ENCODE assay signal across 11 cellular contexts in the genomic region with DNA sequence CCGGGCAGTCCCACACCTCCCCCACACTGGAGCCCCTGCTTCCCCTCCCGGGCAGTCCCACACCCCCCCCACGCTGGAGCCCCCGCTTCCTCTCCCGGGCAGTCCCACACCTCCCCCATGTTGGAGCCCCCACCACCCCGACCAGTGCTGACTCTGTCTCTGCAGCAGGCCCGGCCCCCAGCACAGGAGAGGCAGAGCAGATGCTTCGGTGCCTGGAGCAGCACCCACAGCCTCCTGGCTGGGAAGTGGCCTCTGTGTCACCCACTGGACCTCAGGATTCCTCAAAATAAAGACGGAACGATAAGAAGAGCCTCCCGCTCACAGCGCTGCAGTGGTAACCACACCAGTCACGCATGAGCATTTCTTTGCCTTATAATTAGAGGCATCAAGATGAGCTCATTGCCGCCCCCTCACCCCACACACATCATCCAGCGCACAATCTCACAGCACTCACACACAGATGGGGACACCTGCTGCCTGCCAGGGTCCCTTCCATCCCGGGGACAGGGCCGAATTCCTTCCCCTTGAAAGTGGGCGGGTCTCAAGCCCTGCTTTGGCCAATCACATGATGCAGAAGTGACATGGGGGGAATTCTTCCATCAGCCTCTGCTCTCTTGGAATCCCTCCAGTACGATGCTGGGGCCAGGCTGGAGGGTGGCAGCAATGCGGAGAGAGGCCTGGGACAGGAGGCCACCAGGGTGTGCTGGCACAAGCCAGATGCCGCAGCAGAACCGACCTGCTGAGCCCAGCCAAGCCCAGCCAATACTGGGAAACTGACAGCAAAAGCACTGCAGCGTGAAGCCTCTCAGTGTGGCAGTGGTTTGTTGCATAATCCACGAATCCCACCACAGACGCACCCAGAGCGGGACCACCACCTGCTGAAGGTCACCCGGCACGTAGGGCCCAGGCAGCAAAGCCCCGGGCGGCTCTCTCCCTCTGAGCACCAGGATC. TPM values are rescaled to one million over a fixed set of nuclear protein-coding genes. Genes with fewer than 3 reads are reported as not detected.
A peak's percentile ranks its signal among the peaks of the same experiment; 100 is the strongest.
DNase-seq lines count a peak whose midpoint lies in the region; ATAC-seq and TF ChIP-seq lines count a peak whose summit lies in the region.
"Had no signal": no experiment of that assay in that cellular context is flagged by ENCODE, and none has a peak within 500 bp of the region (broad histone marks: within the 10 kb centered on the region; RNA-seq: fewer than 3 reads in every experiment).

No MANE protein-coding gene starts in this region.

- peak overlapping the region in 2 of 8 donors; percentile 39 to 41 for H3K27ac Mint-ChIP-seq in CD8-positive, alpha-beta memory T cell
- H3K27ac Mint-ChIP-seq in effector memory CD8-positive, alpha-beta T cell = no peak overlapping the region

- no peaks in the 10 kb centered on the region for H3K27me3 ChIP-seq in heart left ventricle
- no peaks in the 10 kb centered on the region for H3K27me3 ChIP-seq in CD8-positive, alpha-beta memory T cell (ENCODE audit: insufficient read depth, low read length, poor library complexity, severe bottlenecking)

- in situ Hi-C loops in astrocyte of the cerebellum (cut with HindIII; ENCODE audit: low sequenced_read_pairs) = no loop called here

- no peak for DNase-seq in heart left ventricle
- no peak for DNase-seq in cardiac septum (ENCODE audit: low spot score)
- peak; percentile 74 for DNase-seq in astrocyte of the cerebellum (ENCODE audit: low read depth)
- DNase-seq in left kidney (ENCODE audit: low read depth, low spot score) = peak; percentile 64
- DNase-seq in CD8-positive, alpha-beta memory T cell = no peak
- no peak for DNase-seq in effector memory CD8-positive, alpha-beta T cell
- DNase-seq: activated CD4-positive, alpha-beta T cell treated with anti-CD3 and anti-CD28 coated beads, Interleukin-2, amount 50 U/mL, for 4 hours; PC-3 had no signal

- 63 to 81% (median 68%) methylated on average over 22 to 30 of the region's 30 CpGs for WGBS in heart left ventricle, 4 donors

- peaks cover 0 to 14% (median 1%) of the 10 kb centered on the region in 3 donors for H3K36me3 Mint-ChIP-seq in CD8-positive, alpha-beta memory T cell
- peaks cover 3% of the 10 kb centered on the region for H3K36me3 Mint-ChIP-seq in effector memory CD8-positive, alpha-beta T cell (ENCODE audit: insufficient read depth)

- peaks cover 0 to 44% (median 20%) of the 10 kb centered on the region in 12 donors for H3K4me1 ChIP-seq in heart left ventricle
- peaks cover 16% of the 10 kb centered on the region for H3K4me1 ChIP-seq in CD8-positive, alpha-beta memory T cell (ENCODE audit: insufficient read depth, low read length)

- H3K4me3 ChIP-seq in heart left ventricle (no peak overlapping the region), astrocyte of the cerebellum (ENCODE audit: low read depth, low read length) (no peak overlapping the region)
- no peak overlapping the region for H3K4me3 ChIP-seq in CD8-positive, alpha-beta memory T cell (ENCODE audit: low read length)

- intact Hi-C loops in heart left ventricle (cut with DNase I) = no loop called here
- intact Hi-C loops in cardiac septum (cut with DNase I) = no loop called here

- H3K4me1 Mint-ChIP-seq in CD8-positive, alpha-beta memory T cell = peaks cover 7 to 22% (median 13%) of the 10 kb centered on the region in 3 donors
- H3K4me1 Mint-ChIP-seq in effector memory CD8-positive, alpha-beta T cell (ENCODE audit: low read depth in 2 of 2) = peaks cover 8 to 10% of the 10 kb centered on the region in 2 donors

- H3K9me3 ChIP-seq in heart left ventricle = peaks cover 0 to 8% (median 3%) of the 10 kb centered on the region in 12 donors
- no peaks in the 10 kb centered on the region for H3K9me3 ChIP-seq in CD8-positive, alpha-beta memory T cell (ENCODE audit: low read length)

- no peaks in the 10 kb centered on the region for H3K9me3 Mint-ChIP-seq in CD8-positive, alpha-beta memory T cell
- H3K9me3 Mint-ChIP-seq in effector memory CD8-positive, alpha-beta T cell = no peaks in the 10 kb centered on the region

- H3K36me3 ChIP-seq in heart left ventricle = peaks cover 0 to 10% (median 0%) of the 10 kb centered on the region in 9 donors
- H3K36me3 ChIP-seq in CD8-positive, alpha-beta memory T cell (ENCODE audit: insufficient read depth, low read length) = no peaks in the 10 kb centered on the region

- H3K27ac ChIP-seq in heart left ventricle = peak overlapping the region in 11 of 12 donors; percentile 7 to 89 (median 78)
- no peak overlapping the region for H3K27ac ChIP-seq in CD8-positive, alpha-beta memory T cell (ENCODE audit: low read depth, low read length)

- ATAC-seq in heart left ventricle = peak in 2 of 4 donors; percentile 39 to 53
- no peak for ATAC-seq in GM21528 (IDR thresholded peaks at IDR 0.05; ENCODE audit: low FRiP score, unreplicated experiment)
- ATAC-seq in HG02840 (IDR thresholded peaks at IDR 0.05; ENCODE audit: low FRiP score, unreplicated experiment) = no peak
- no peak for ATAC-seq in effector memory CD8-positive, alpha-beta T cell (replicated peaks)
- ATAC-seq: PC-3 had no signal

- CTCF ChIA-PET in CD8-positive, alpha-beta memory T cell (lab: Charles Lee) = no interaction called here

- POLR2A ChIA-PET in CD8-positive, alpha-beta memory T cell (lab: Charles Lee) = no interaction called here

- TF ChIP-seq CTCF in heart left ventricle (IDR thresholded peaks at IDR 0.05) (no peak), astrocyte of the cerebellum (IDR thresholded peaks at IDR 0.05; ENCODE audit: low read depth, low read length, missing control alignments) (no peak)

- H3K4me3 Mint-ChIP-seq in CD8-positive, alpha-beta memory T cell = no peak overlapping the region
- no peak overlapping the region for H3K4me3 Mint-ChIP-seq in effector memory CD8-positive, alpha-beta T cell

- H3K27me3 Mint-ChIP-seq in CD8-positive, alpha-beta memory T cell = no peaks in the 10 kb centered on the region
- no peaks in the 10 kb centered on the region for H3K27me3 Mint-ChIP-seq in effector memory CD8-positive, alpha-beta T cell

- no peak for TF ChIP-seq POLR2A in heart left ventricle (IDR thresholded peaks at IDR 0.05)

RNA-seq across cellular contexts. Expression of a gene that starts 16.1 kb away (rescaled TPM):
- total RNA-seq in heart left ventricle (10 to 100 TPM; 27.8 to 56.6 (median 38.2) TPM), cardiac septum (38.2 TPM)
- polyA plus RNA-seq in heart left ventricle = 10 to 100 TPM; 23.9 to 31.0 TPM
- total RNA-seq in CD8-positive, alpha-beta memory T cell = 10 to 100 TPM; 26.9 to 27.6 TPM
- 16.0 TPM for polyA plus RNA-seq in CD8-positive, alpha-beta memory T cell

RNA-seq across cellular contexts. Expression of a gene that starts 24.0 kb away (rescaled TPM):
- under 1 TPM in 2 of 9 donors, not detected in 7; 0.41 to 0.48 TPM for total RNA-seq in heart left ventricle
- under 1 TPM in 1 of 2 donors, not detected in 1; 0.06 TPM for polyA plus RNA-seq in heart left ventricle
- total RNA-seq in cardiac septum = not detected
- 1 to 10 TPM; 1.5 to 1.7 TPM for total RNA-seq in CD8-positive, alpha-beta memory T cell
- polyA plus RNA-seq in CD8-positive, alpha-beta memory T cell = 16.2 TPM
- polyA plus RNA-seq: AG04450 had no signal

RNA-seq across cellular contexts. Expression of a gene that starts 57.6 kb away (rescaled TPM):
- total RNA-seq in heart left ventricle (10 to 100 TPM in 8 of 9 donors, 1 to 10 TPM in 1; 9.8 to 23.4 (median 14.1) TPM), cardiac septum (10.7 TPM)
- polyA plus RNA-seq in heart left ventricle = 10 to 100 TPM; 11.9 to 20.4 TPM
- total RNA-seq in CD8-positive, alpha-beta memory T cell = 10 to 100 TPM; 37.2 to 39.5 TPM
- polyA plus RNA-seq in CD8-positive, alpha-beta memory T cell = 16.8 TPM

Comparison
In these comparisons a context has a peak if more than half of its experiments do, and no peak if none do; other contexts are left out.
1. DNase-seq: peak in astrocyte of the cerebellum (single experiment) and left kidney (single experiment); none in heart left ventricle (0 of 5), cardiac septum (single experiment), CD8-positive, alpha-beta memory T cell (0 of 5) and effector memory CD8-positive, alpha-beta T cell (0 of 3).